8 cellular contexts compared by ENCODE assay signal in genomic region chr3:51391566-51392300, GRCh38. TPM values are rescaled to one million over a fixed set of nuclear protein-coding genes. Genes with fewer than 3 reads are reported as not detected.
DNase-seq lines count a peak whose midpoint lies in the region; ATAC-seq and TF ChIP-seq lines count a peak whose summit lies in the region.

No MANE protein-coding gene starts in this region.

- peak overlapping the region; percentile 57 for H3K27ac Mint-ChIP-seq in Caco-2 (ENCODE audit: unreplicated experiment)

- peak overlapping the region; percentile 27 for H4K91ac ChIP-seq in neuronal stem cell (ENCODE audit: low read depth, low read length, poor library complexity)

- H3K4me3 ChIP-seq in Caco-2 (ENCODE audit: low read depth, low read length) (peak overlapping the region; percentile 90), LNCaP clone FGC (ENCODE audit: low read depth, low read length) (peak overlapping the region; percentile 81), foreskin fibroblast (ENCODE audit: low read depth in 1 of 2, low read length in 2 of 2) (peak overlapping the region; percentile 64 to 66), neuronal stem cell (ENCODE audit: low read length in 2 of 2) (peak overlapping the region; percentile 67 to 93)

- intact Hi-C loops in Caco-2 (cut with micrococcal nuclease; ENCODE audit: unreplicated experiment) = loop anchor here (1.0 to 5.0 kb wide), 2 partner anchors 43 to 291 kb away; no protein-coding TSS in a partner anchor

- DNase-seq in Caco-2 (peak in 1 of 2 experiments; percentile 43), LNCaP clone FGC (ENCODE audit: low read depth) (no peak), foreskin fibroblast (peak in 1 of 2 donors; percentile 60), neuronal stem cell (ENCODE audit: low spot score) (no peak), NAMALWA (ENCODE audit: low spot score) (no peak), superior temporal gyrus (ENCODE audit: extremely low spot score) (no peak)
- peak; percentile 38 for DNase-seq in activated T-helper 9 cell treated with anti-CD3 and anti-CD28 coated beads, Interleukin-2, amount 50 U/mL, for 16 hours (ENCODE audit: low read depth)

- H3K4me1 Mint-ChIP-seq in Caco-2 (ENCODE audit: low read depth, unreplicated experiment) = peaks cover 39% of the 10 kb centered on the region

- H2AK5ac ChIP-seq in neuronal stem cell (ENCODE audit: low read depth, low read length) = peak overlapping the region; percentile 95

- peak overlapping the region; percentile 92 for H3K23ac ChIP-seq in neuronal stem cell (ENCODE audit: low read depth, low read length, poor library complexity)

- peak overlapping the region; percentile 95 for H3K9ac ChIP-seq in neuronal stem cell (ENCODE audit: low read depth, low read length, poor library complexity)

- peak; percentile 5 for ATAC-seq in GM21576 (IDR thresholded peaks at IDR 0.05; ENCODE audit: unreplicated experiment)

- peak overlapping the region; percentile 69 for H2AFZ ChIP-seq in neuronal stem cell (ENCODE audit: low read length)

- H3K27ac ChIP-seq in neuronal stem cell (replicated peaks; ENCODE audit: low read length) = peak overlapping the region; percentile 42

- peaks cover 85% of the 10 kb centered on the region for H3K36me3 Mint-ChIP-seq in Caco-2 (ENCODE audit: insufficient read depth, unreplicated experiment)

- H2BK12ac ChIP-seq in neuronal stem cell (ENCODE audit: low read length) = no peak overlapping the region

- H3K9me3 ChIP-seq in Caco-2 = no peaks in the 10 kb centered on the region
- H3K9me3 ChIP-seq in neuronal stem cell (replicated peaks in 1 of 2; ENCODE audit: control insufficient read depth in 2 of 2, insufficient read depth in 1 of 2, low read depth in 1 of 2, low read length in 2 of 2) = peaks cover 15 to 25% of the 10 kb centered on the region in 2 donors

- H3K27me3 ChIP-seq in Caco-2 (replicated peaks; ENCODE audit: control insufficient read depth, insufficient read depth, low read length) = no peaks in the 10 kb centered on the region
- no peaks in the 10 kb centered on the region for H3K27me3 ChIP-seq in neuronal stem cell (ENCODE audit: control insufficient read depth in 3 of 3, insufficient read depth in 3 of 3, low read depth in 1 of 3, low read length in 3 of 3)

- POLR2A ChIA-PET in Caco-2 (lab: Charles Lee) = no interaction called here

- no TSS peak for BruUV-seq in Caco-2 (replicated peaks; lab: Mats Ljungman, UMichigan)

- peak overlapping the region; percentile 78 for H4K8ac ChIP-seq in neuronal stem cell (ENCODE audit: low read depth, low read length)

- peak overlapping the region; percentile 95 for H3K18ac ChIP-seq in neuronal stem cell (ENCODE audit: low read length)

- H3K4ac ChIP-seq in neuronal stem cell (ENCODE audit: low read length) = peak overlapping the region; percentile 61

- H3K36me3 ChIP-seq in Caco-2 (ENCODE audit: control insufficient read depth, insufficient read depth, low read length) = peaks cover 5% of the 10 kb centered on the region
- H3K36me3 ChIP-seq in neuronal stem cell (replicated peaks in 1 of 2; ENCODE audit: control insufficient read depth in 2 of 2, insufficient read depth in 2 of 2, low read length in 2 of 2) = peaks cover 70 to 90% of the 10 kb centered on the region in 2 donors

- H2BK5ac ChIP-seq in neuronal stem cell (ENCODE audit: low read length) = peak overlapping the region; percentile 58

- H3K4me1 ChIP-seq in Caco-2 (peaks cover 45% of the 10 kb centered on the region), neuronal stem cell (ENCODE audit: control insufficient read depth in 2 of 2, insufficient read depth in 1 of 2, low read depth in 1 of 2, low read length in 2 of 2) (peaks cover 9 to 22% of the 10 kb centered on the region in 2 donors)

- H3K4me3 Mint-ChIP-seq in Caco-2 (ENCODE audit: unreplicated experiment) = peak overlapping the region; percentile 74

- H3K4me2 ChIP-seq in neuronal stem cell (ENCODE audit: insufficient read depth, low read length, poor library complexity, severe bottlenecking) = peak overlapping the region; percentile 70

- H2BK15ac ChIP-seq in neuronal stem cell (ENCODE audit: low read length) = no peak overlapping the region

- WGBS in neuronal stem cell (ENCODE audit: extremely low coverage in 2 of 2, insufficient read length in 2 of 2, insufficient replicate concordance in 1 of 2), 2 donors = no CpG with 5 or more reads among the region's 109 CpGs

- peak overlapping the region; percentile 91 for H3K14ac ChIP-seq in neuronal stem cell (ENCODE audit: low read length)

- CTCF ChIA-PET in Caco-2 (lab: Charles Lee) = interaction anchor here (0.5 kb wide), 1 partner anchor 1514 kb away, joined by 6 read pairs; no protein-coding TSS in a partner anchor

- H3K27me3 Mint-ChIP-seq in Caco-2 (ENCODE audit: insufficient read depth, unreplicated experiment) = no peaks in the 10 kb centered on the region

- no peak for TF ChIP-seq CTCF in Caco-2 (IDR thresholded peaks at IDR 0.05; ENCODE audit: insufficient read depth in 1 of 2, low read depth in 1 of 2, low read length in 1 of 2, severe bottlenecking in 1 of 2, unreplicated experiment in 1 of 2)
- TF ChIP-seq CTCF in LNCaP clone FGC (IDR thresholded peaks at IDR 0.05; ENCODE audit: control insufficient read depth, extremely low read depth, insufficient read depth) = no peak
- no peak for TF ChIP-seq CTCF in foreskin fibroblast (IDR thresholded peaks at IDR 0.05; ENCODE audit: low read depth, low read length)

- no peaks in the 10 kb centered on the region for H3K9me3 Mint-ChIP-seq in Caco-2 (ENCODE audit: unreplicated experiment)

- H2BK120ac ChIP-seq in neuronal stem cell (ENCODE audit: low read depth, low read length) = no peak overlapping the region

- peaks cover 19% of the 10 kb centered on the region for H3K79me1 ChIP-seq in neuronal stem cell (ENCODE audit: low read depth, low read length)

RNA-seq across cellular contexts. Expression of gene RBM15B, which starts 0.6 kb away (rescaled TPM):
- total RNA-seq in Caco-2 (2022) = 32.3 and 33.7 TPM in 2 replicates
- 44.8 TPM for polyA plus RNA-seq in neuronal stem cell (2013, experiment 1 of 2)
- 45.4 TPM for polyA plus RNA-seq in neuronal stem cell (2013, experiment 2 of 2)

RNA-seq across cellular contexts. Expression of gene MANF, which starts 6.6 kb away (rescaled TPM):
- total RNA-seq in Caco-2 (2022) = 94.5 and 102 TPM in 2 replicates
- 106 TPM for polyA plus RNA-seq in neuronal stem cell (2013, experiment 1 of 2)
- polyA plus RNA-seq in neuronal stem cell (2013, experiment 2 of 2) = 113 TPM
